19 cellular contexts compared by ENCODE assay signal in the genomic region with DNA sequence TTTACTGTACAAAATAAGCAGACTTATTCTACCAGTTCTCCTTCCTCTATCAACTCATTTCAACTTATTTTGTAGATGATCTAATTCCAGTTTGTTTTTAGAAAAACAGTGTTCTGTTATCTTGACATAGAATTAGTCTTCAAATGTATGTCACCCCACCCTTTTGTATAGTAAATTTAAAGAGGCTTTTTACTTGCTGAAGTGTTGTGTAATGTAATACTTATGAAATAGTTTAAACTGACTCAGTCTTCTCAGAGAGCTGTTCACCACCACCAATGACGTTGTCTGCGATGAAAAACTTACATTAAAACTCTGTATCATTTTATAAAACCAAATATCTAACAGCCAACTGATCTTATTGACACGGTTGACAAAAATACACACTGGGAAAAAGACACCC.
DNase-seq lines count a peak whose midpoint lies in the region; ATAC-seq and TF ChIP-seq lines count a peak whose summit lies in the region.
"Had no signal": no experiment of that assay in that cellular context is flagged by ENCODE, and none has a peak within 500 bp of the region (broad histone marks: within the 10 kb centered on the region; RNA-seq: fewer than 3 reads in every experiment).

No MANE protein-coding gene starts in this region.

- H3K4me1 Mint-ChIP-seq in CD14-positive monocyte (peaks cover 50% of the 10 kb centered on the region), immature natural killer cell (peaks cover 75 to 88% of the 10 kb centered on the region in 2 donors)
- H3K4me1 Mint-ChIP-seq: brain had no signal

- H3K36me3 ChIP-seq in IMR-90 (ENCODE audit: control insufficient read depth, insufficient read depth, low read length): no peaks in the 10 kb centered on the region
- no peaks in the 10 kb centered on the region; the same call in 1 of the 2 replicates for H3K36me3 ChIP-seq in MG63
- no peaks in the 10 kb centered on the region for H3K36me3 ChIP-seq in HAP-1 (replicated peaks)
- no peaks in the 10 kb centered on the region for H3K36me3 ChIP-seq in ovary
- H3K36me3 ChIP-seq: BLaER1 treated with 17β-estradiol and CSF1 and Interleukin-3, amounts not matched to agents 10 nM and 100 nM; right atrium auricular region had no signal

- dilution Hi-C loops in IMR-90 (cut with HindIII; ENCODE audit: low sequenced_read_pairs, unreplicated experiment): no loop called here

- peaks cover 7% of the 10 kb centered on the region for H3K4me1 ChIP-seq in IMR-90 (ENCODE audit: control insufficient read depth, insufficient read depth, low read length)
- no peaks in the 10 kb centered on the region for H3K4me1 ChIP-seq in HAP-1
- no peaks in the 10 kb centered on the region for H3K4me1 ChIP-seq in ovary (ENCODE audit: insufficient read depth)
- H3K4me1 ChIP-seq: right atrium auricular region had no signal

- H3K79me1 ChIP-seq in IMR-90 (ENCODE audit: low read depth in 1 of 2, low read length in 2 of 2): no peaks in the 10 kb centered on the region

- H3K27ac ChIP-seq in IMR-90 (ENCODE audit: insufficient read depth, low read length) (no peak overlapping the region), ovary (no peak overlapping the region)
- H3K27ac ChIP-seq: right atrium auricular region had no signal

- TF ChIP-seq POLR2A in IMR-90 (IDR thresholded peaks at IDR 0.05; ENCODE audit: low read depth, low read length): no peak
- no peak for TF ChIP-seq POLR2A in ovary (IDR thresholded peaks at IDR 0.05)

- no peaks in the 10 kb centered on the region for H4K20me1 ChIP-seq in IMR-90 (ENCODE audit: insufficient read depth, low read length)
- H4K20me1 ChIP-seq: BLaER1 treated with 17β-estradiol and CSF1 and Interleukin-3, amounts not matched to agents 10 nM and 100 nM had no signal

- H3K23ac ChIP-seq in IMR-90 (ENCODE audit: low read depth, low read length): no peak overlapping the region

- peak overlapping the region; percentile 52; the same call in 1 of the 2 replicates for H3K4me2 ChIP-seq in IMR-90 (ENCODE audit: low read depth, low read length)

- no peak overlapping the region for H2AK5ac ChIP-seq in IMR-90 (ENCODE audit: low read depth, low read length)

- CTCF ChIA-PET in IMR-90 (lab: Yijun Ruan, JAX): no interaction called here

- in situ Hi-C loops in IMR-90 (cut with MboI; ENCODE audit: low sequenced_read_pairs) (no loop called here), HAP-1 (cut with MboI; ENCODE audit: low sequenced_read_pairs) (no loop called here)

- no peak overlapping the region for H2AFZ ChIP-seq in IMR-90 (replicated peaks; ENCODE audit: low read length, poor library complexity)

- BruUV-seq in IMR-90 (replicated peaks; lab: Mats Ljungman, UMichigan): no TSS peak

- POLR2A ChIA-PET in IMR-90 (lab: Charles Lee; ENCODE audit: unreplicated experiment): no interaction called here

- H4K91ac ChIP-seq in IMR-90 (ENCODE audit: insufficient read depth, low read depth, low read length): no peak overlapping the region

- H2BK15ac ChIP-seq in IMR-90 (ENCODE audit: low read depth, low read length): no peak overlapping the region

- H2BK5ac ChIP-seq in IMR-90 (ENCODE audit: low read depth, low read length, poor library complexity, severe bottlenecking): peak overlapping the region; percentile 9

- no peak overlapping the region for H3K18ac ChIP-seq in IMR-90 (ENCODE audit: low read depth, low read length)

- TF ChIP-seq EP300 in ovary (IDR thresholded peaks at IDR 0.05): no peak

- WGBS in IMR-90 (ENCODE audit: extremely low coverage in 2 of 2, insufficient read length in 1 of 2), 2 experiments: no CpG with 5 or more reads among the region's 3 CpGs
- 91 to 96% (median 96%) methylated on average over 3 of the region's 3 CpGs for WGBS in ovary, 3 donors

- no peak overlapping the region for H3K9ac ChIP-seq in IMR-90 (ENCODE audit: low read depth, low read length)
- H3K9ac ChIP-seq: BLaER1 treated with 17β-estradiol and CSF1 and Interleukin-3, amounts not matched to agents 10 nM and 100 nM had no signal

- intact Hi-C loops in CD14-positive monocyte (cut with micrococcal nuclease): loop anchor here (2.0 to 5.0 kb wide), 2 partner anchors 24 to 42 kb away; no protein-coding TSS in a partner anchor
- intact Hi-C loops in IMR-90 (cut with micrococcal nuclease): loop anchor here (5.0 kb wide), 2 partner anchors 37 to 203 kb away; no protein-coding TSS in a partner anchor
- intact Hi-C loops in ovary (cut with DNase I): no loop called here

- no peaks in the 10 kb centered on the region for H3K27me3 ChIP-seq in IMR-90 (ENCODE audit: control insufficient read depth, insufficient read depth, low read length)
- H3K27me3 ChIP-seq in MG63: no peaks in the 10 kb centered on the region
- H3K27me3 ChIP-seq in HAP-1 (ENCODE audit: low read depth): no peaks in the 10 kb centered on the region
- H3K27me3 ChIP-seq in ovary: no peaks in the 10 kb centered on the region
- H3K27me3 ChIP-seq: BLaER1 treated with 17β-estradiol and CSF1 and Interleukin-3, amounts not matched to agents 10 nM and 100 nM; right atrium auricular region had no signal

- no peak overlapping the region for H3K4me3 ChIP-seq in IMR-90 (ENCODE audit: insufficient read depth, low read depth, low read length)
- H3K4me3 ChIP-seq in MG63: no peak overlapping the region
- H3K4me3 ChIP-seq in HAP-1: no peak overlapping the region
- H3K4me3 ChIP-seq in ovary: no peak overlapping the region
- H3K4me3 ChIP-seq: BLaER1 treated with 17β-estradiol and CSF1 and Interleukin-3, amounts not matched to agents 10 nM and 100 nM; lung; right atrium auricular region had no signal

- H3K27me3 Mint-ChIP-seq in CD14-positive monocyte (ENCODE audit: low read depth in 3 of 3): peaks cover 0 to 1% (median 0%) of the 10 kb centered on the region in 3 donors
- H3K27me3 Mint-ChIP-seq in immature natural killer cell (ENCODE audit: low read depth in 3 of 3): no peaks in the 10 kb centered on the region
- H3K27me3 Mint-ChIP-seq: activated naive CD8-positive, alpha-beta T cell treated with anti-CD3 and anti-CD28 coated beads for 36 hours; brain had no signal

- no peak overlapping the region for H4K5ac ChIP-seq in IMR-90 (ENCODE audit: low read depth, low read length)

- H2BK120ac ChIP-seq in IMR-90 (ENCODE audit: low read depth, low read length): peak overlapping the region; percentile 57

- DNase-seq in CD14-positive monocyte (ENCODE audit: low spot score): no peak
- DNase-seq in IMR-90: peak; percentile 82
- peak; percentile 74 for DNase-seq in amniotic epithelial cell (ENCODE audit: low read depth)
- no peak for DNase-seq in immature natural killer cell
- no peak for DNase-seq in MG63
- no peak for DNase-seq in HAP-1 (ENCODE audit: low spot score in 2 of 2)
- DNase-seq in inferior parietal cortex (ENCODE audit: extremely low spot score): no peak
- no peak for DNase-seq in ovary
- DNase-seq: activated naive CD8-positive, alpha-beta T cell treated with anti-CD3 and anti-CD28 coated beads for 36 hours; cortex of kidney; hippocampal formation; NCI-H1048; NCI-H446 treated with DMSO at 0.1 percent for 48 hours; substantia nigra had no signal

- peaks cover 2% of the 10 kb centered on the region; the same call in 1 of the 2 replicates for H3K9me1 ChIP-seq in IMR-90 (ENCODE audit: insufficient read depth, low read length)

- 0 out of 4 replicates have a peak overlapping the region, but pooled peaks of 1 of the 2 experiments have one; percentile 20 for H4K8ac ChIP-seq in IMR-90 (ENCODE audit: low read depth in 2 of 2, low read length in 2 of 2)

- no peak overlapping the region for H3K56ac ChIP-seq in IMR-90 (ENCODE audit: extremely low read depth, insufficient read depth, low read length)

- no peak overlapping the region for H3K14ac ChIP-seq in IMR-90 (replicated peaks; ENCODE audit: low read depth, low read length)

- H3K27ac Mint-ChIP-seq in CD14-positive monocyte (peak overlapping the region; percentile 91 to 96 (median 93)), immature natural killer cell (peak overlapping the region in 4 of 6 donors; percentile 51 to 60 (median 56))
- H3K27ac Mint-ChIP-seq: activated naive CD8-positive, alpha-beta T cell treated with anti-CD3 and anti-CD28 coated beads for 36 hours; brain had no signal

- H3K9me3 ChIP-seq in IMR-90 (ENCODE audit: control insufficient read depth, insufficient read depth, low read length): peaks cover 3% of the 10 kb centered on the region; the same call in 1 of the 2 replicates
- peaks cover 15% of the 10 kb centered on the region for H3K9me3 ChIP-seq in MG63
- H3K9me3 ChIP-seq in HAP-1: no peaks in the 10 kb centered on the region
- no peaks in the 10 kb centered on the region for H3K9me3 ChIP-seq in ovary

- no peaks in the 10 kb centered on the region for H3K36me3 Mint-ChIP-seq in CD14-positive monocyte
- H3K36me3 Mint-ChIP-seq in immature natural killer cell: peaks cover 0 to 9% (median 0%) of the 10 kb centered on the region in 3 donors
- H3K36me3 Mint-ChIP-seq: brain had no signal

- peaks cover 0 to 13% (median 6%) of the 10 kb centered on the region in 7 donors for H3K9me3 Mint-ChIP-seq in CD14-positive monocyte
- H3K9me3 Mint-ChIP-seq in immature natural killer cell: peaks cover 0 to 2% (median 0%) of the 10 kb centered on the region in 6 donors

- no peak overlapping the region for H3K4ac ChIP-seq in IMR-90 (ENCODE audit: low read depth, low read length)

- TF ChIP-seq CTCF in CD14-positive monocyte (IDR thresholded peaks at IDR 0.05) (no peak), IMR-90 (conservative IDR thresholded peaks at IDR 0.05; ENCODE audit: low read depth, low read length) (no peak), ovary (IDR thresholded peaks at IDR 0.05) (no peak)

- H2BK20ac ChIP-seq in IMR-90 (ENCODE audit: low read depth, low read length): no peak overlapping the region

- TF ChIP-seq RAD21 in IMR-90 (IDR thresholded peaks at IDR 0.05; ENCODE audit: low read length): no peak

- peak; percentile 47 for ATAC-seq in IMR-90 (ENCODE audit: low read depth)
- ATAC-seq: SK-N-SH treated with all-trans-retinoic acid at 6 μM for 48 hours had no signal

- H3K4me3 Mint-ChIP-seq in CD14-positive monocyte (peak overlapping the region in 1 of 2 donors; percentile 65), immature natural killer cell (peak overlapping the region in 1 of 5 donors; percentile 14)
- H3K4me3 Mint-ChIP-seq: activated naive CD8-positive, alpha-beta T cell treated with anti-CD3 and anti-CD28 coated beads for 36 hours; brain had no signal

- H2AK9ac ChIP-seq in IMR-90 (replicated peaks; ENCODE audit: low read depth, low read length, poor library complexity): no peak overlapping the region

TF ChIP-seq in IMR-90, 13 proteins besides CTCF, POLR2A, EP300 and RAD21:
- TF ChIP-seq FOS (IDR thresholded peaks at IDR 0.05; ENCODE audit: low read depth, low read length) (peak; percentile 34), CEBPB (IDR thresholded peaks at IDR 0.05; ENCODE audit: low read depth, low read length) (peak; percentile 93), MXI1 (IDR thresholded peaks at IDR 0.05; ENCODE audit: borderline replicate concordance, low read depth, low read length) (no peak)

Comparison
In these comparisons a context has a peak if more than half of its experiments do, and no peak if none do; other contexts are left out.
1. DNase-seq: peak in IMR-90 (single experiment) and amniotic epithelial cell (single experiment); none in CD14-positive monocyte (single experiment), immature natural killer cell (0 of 3), MG63 (single experiment), HAP-1 (0 of 2), inferior parietal cortex (single experiment) and ovary (0 of 5).
2. intact Hi-C loops: an anchor here in CD14-positive monocyte (2.0 to 5.0 kb wide) and IMR-90 (5.0 kb wide); none called in ovary.